ENCODE assay signal across 2 cellular contexts in genomic region chr7:139471740-139472353, GRCh38.
TF ChIP-seq lines count a peak whose summit lies in the region.

No MANE protein-coding gene starts in this region.

TF ChIP-seq in A549, 52 proteins besides CTCF, POLR2A, EP300 and RAD21:
- TF ChIP-seq FOXS1 (CRISPR knock-in tag; IDR thresholded peaks at IDR 0.05), result 0 out of 2 replicates have a peak, but pooled peaks have one; percentile 34
- 0 out of 2 replicates have a peak, but pooled peaks have one; percentile 32 for TF ChIP-seq PBX3 (IDR thresholded peaks at IDR 0.05)
- no peak for TF ChIP-seq HEYL (CRISPR knock-in tag; IDR thresholded peaks at IDR 0.05)
- peak; percentile 98 for TF ChIP-seq MAFK (IDR thresholded peaks at IDR 0.05; ENCODE audit: partially characterized antibody)
- peak; percentile 34 for TF ChIP-seq MAX (IDR thresholded peaks at IDR 0.05)
- TF ChIP-seq HDAC2 (IDR thresholded peaks at IDR 0.05), result no peak
- peak; percentile 29; the same call in 1 of the 2 replicates for TF ChIP-seq NFE2L2 (conservative IDR thresholded peaks at IDR 0.05; ENCODE audit: low read length)
- TF ChIP-seq FOSL2 (IDR thresholded peaks at IDR 0.05), result no peak
- TF ChIP-seq FOSL2 (CRISPR knock-in tag; IDR thresholded peaks at IDR 0.05), result no peak; the same call in none of the 2 replicates

TF ChIP-seq in H1, 55 proteins besides CTCF, POLR2A, EP300 and RAD21:
- TF ChIP-seq RBBP5 (IDR thresholded peaks at IDR 0.05; ENCODE audit: borderline replicate concordance, low read depth, low read length) (no peak), JUN (IDR thresholded peaks at IDR 0.05; ENCODE audit: low read depth, low read length) (no peak), SP4 (IDR thresholded peaks at IDR 0.05; ENCODE audit: low read length) (no peak), NRF1 (IDR thresholded peaks at IDR 0.05; ENCODE audit: low read depth, low read length) (no peak), SUZ12 (IDR thresholded peaks at IDR 0.05; ENCODE audit: low read length) (no peak), NANOG (IDR thresholded peaks at IDR 0.05; ENCODE audit: insufficient read depth, low read depth, low read length, poor library complexity, severe bottlenecking) (no peak), POLR2AphosphoS5 (IDR thresholded peaks at IDR 0.05; ENCODE audit: low read depth, low read length) (no peak), TCF12 (IDR thresholded peaks at IDR 0.05; ENCODE audit: low read depth, low read length) (no peak), GTF2F1 (IDR thresholded peaks at IDR 0.05; ENCODE audit: borderline replicate concordance, low read depth, low read length) (no peak), KDM5A (IDR thresholded peaks at IDR 0.05; ENCODE audit: low read length) (no peak), ZNF274 (IDR thresholded peaks at IDR 0.05; ENCODE audit: borderline replicate concordance, extremely low read depth, low read length) (no peak), E2F6 (IDR thresholded peaks at IDR 0.05) (no peak), YY1 (IDR thresholded peaks at IDR 0.05; ENCODE audit: low read depth, low read length) (no peak), CEBPB (IDR thresholded peaks at IDR 0.05; ENCODE audit: low read depth, low read length) (no peak), CHD1 (IDR thresholded peaks at IDR 0.05; ENCODE audit: low read depth, low read length) (no peak), CREB1 (IDR thresholded peaks at IDR 0.05) (no peak)
